ENCODE assay signal across 9 cellular contexts in genomic region chr14:93007225-93007997, GRCh38.
A peak's percentile ranks its signal among the peaks of the same experiment; 100 is the strongest.
DNase-seq lines count a peak whose midpoint lies in the region; ATAC-seq and TF ChIP-seq lines count a peak whose summit lies in the region.
"Had no signal": no experiment of that assay in that cellular context is flagged by ENCODE, and none has a peak within 500 bp of the region (broad histone marks: within the 10 kb centered on the region; RNA-seq: fewer than 3 reads in every experiment).

No MANE protein-coding gene starts in this region.

- H3K27me3 ChIP-seq in brain microvascular endothelial cell (replicated peaks), result no peaks in the 10 kb centered on the region

- ATAC-seq in HG03442 (IDR thresholded peaks at IDR 0.05; ENCODE audit: unreplicated experiment) (peak; percentile 60), HG02870 (IDR thresholded peaks at IDR 0.05; ENCODE audit: unreplicated experiment) (no peak), HG03439 (IDR thresholded peaks at IDR 0.05; ENCODE audit: unreplicated experiment) (no peak), HG03565 (IDR thresholded peaks at IDR 0.05; ENCODE audit: unreplicated experiment) (no peak)

- H3K36me3 ChIP-seq in brain microvascular endothelial cell (replicated peaks), result no peaks in the 10 kb centered on the region

- in situ Hi-C loops in brain microvascular endothelial cell (cut with HindIII; ENCODE audit: low pct_ligation_motif_present, low sequenced_read_pairs), result no loop called here

- no peak overlapping the region for H3K4me3 ChIP-seq in AG09309 (ENCODE audit: control insufficient read depth, low read depth, low read length)
- no peak overlapping the region for H3K4me3 ChIP-seq in brain microvascular endothelial cell (ENCODE audit: low read depth, low read length)

- DNase-seq in AG09309 (ENCODE audit: low read depth) (peak; percentile 35), brain microvascular endothelial cell (peak; percentile 69), lung microvascular endothelial cell (ENCODE audit: low read depth in 2 of 2) (peak; percentile 28 to 40), NCI-H1105 treated with DMSO at 0.1 percent for 48 hours (lab: John Stamatoyannopoulos, UW) (no peak)
- DNase-seq: NCI-H187 had no signal

- TF ChIP-seq CTCF in AG09309 (IDR thresholded peaks at IDR 0.05; ENCODE audit: control insufficient read depth, insufficient read depth, low read depth, low read length, missing control alignments) (no peak), brain microvascular endothelial cell (IDR thresholded peaks at IDR 0.05; ENCODE audit: low read depth, low read length, missing control alignments) (no peak)

- H3K27ac ChIP-seq in brain microvascular endothelial cell, result no peak overlapping the region
